ENCODE assay signal across 26 cellular contexts in genomic region chr10:111831058-111831457, GRCh38.
"Had no signal": no experiment of that assay in that cellular context is flagged by ENCODE, and none has a peak within 500 bp of the region (broad histone marks: within the 10 kb centered on the region; RNA-seq: fewer than 3 reads in every experiment).

No MANE protein-coding gene starts in this region.

- ATAC-seq: K562, Panc1, PC-3 had no signal

- H3K36me3 Mint-ChIP-seq: IgD-negative memory B cell had no signal

- H3K9ac ChIP-seq: KMS-11, SK-N-SH had no signal

- H3K27ac Mint-ChIP-seq: IgD-negative memory B cell had no signal

- H3K4me1 Mint-ChIP-seq: IgD-negative memory B cell had no signal

- DNase-seq: Kasumi-1; MM.1S; NCI-H1105; NCI-H1417; NCI-H1436 treated with DMSO at 0.1 percent for 48 hours; NCI-H1694; NCI-H187 treated with DMSO at 0.1 percent for 48 hours; NCI-H2029 treated with DMSO at 0.1 percent for 48 hours; NCI-H2171; NCI-H226; NCI-H446; NCI-H510A; NCI-H524 treated with DMSO at 0.1 percent for 48 hours; NCI-H69; NCI-H774; NK-92 treated with Interleukin-12 subunit alpha and Interleukin-12 subunit beta, amount 100 ng/mL, for 24 hours; PC-3; SHP77; SK-N-SH had no signal

- H3K4me3 Mint-ChIP-seq: IgD-negative memory B cell had no signal

- H3K27ac ChIP-seq: HL-60, KMS-11, RWPE1 had no signal

- H3K4me3 ChIP-seq: K562 had no signal

- FAIRE-seq: HTR-8/SVneo, K562 had no signal

- H3K4me2 ChIP-seq: KMS-11, SK-N-SH had no signal

- H3K9me3 ChIP-seq: SK-N-SH had no signal
